ENCODE assay signal across 11 cellular contexts in the genomic region with DNA sequence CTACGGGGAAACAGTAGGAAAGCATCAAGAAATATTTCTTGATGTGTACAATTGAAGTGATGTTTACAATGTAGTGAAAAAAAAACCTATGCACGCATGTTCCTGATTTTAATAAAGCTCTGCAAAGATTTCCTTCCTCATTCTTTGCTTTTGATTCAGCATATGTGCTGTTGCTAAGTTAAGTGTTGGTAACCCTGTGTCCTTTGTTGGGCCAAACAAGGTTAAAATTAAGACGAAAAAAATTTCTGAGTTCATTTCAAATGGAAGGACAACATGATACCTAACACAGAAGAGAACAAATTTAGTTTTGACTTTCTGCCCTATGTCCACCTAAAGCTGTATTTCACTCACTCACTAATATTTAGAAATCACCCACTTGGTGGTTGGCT.
DNase-seq lines count a peak whose midpoint lies in the region; ATAC-seq and TF ChIP-seq lines count a peak whose summit lies in the region.
"Had no signal": no experiment of that assay in that cellular context is flagged by ENCODE, and none has a peak within 500 bp of the region (broad histone marks: within the 10 kb centered on the region; RNA-seq: fewer than 3 reads in every experiment).

No MANE protein-coding gene starts in this region.

- intact Hi-C loops in lower lobe of right lung (cut with DNase I) (no loop called here), vagina (cut with DNase I) (no loop called here)

- H3K9me3 Mint-ChIP-seq in stimulated activated naive CD8-positive, alpha-beta T cell treated with anti-CD3 and anti-CD28 coated beads, Interleukin-15, Interleukin-2, amounts not matched to agents 100 ng/mL and 50 ng/mL, for 24 hours: no peaks in the 10 kb centered on the region
- no peaks in the 10 kb centered on the region for H3K9me3 Mint-ChIP-seq in activated naive CD4-positive, alpha-beta T cell treated with anti-CD3 and anti-CD28 coated beads, Interleukin-2, amount 50 U/mL, for 72 hours

- H3K27ac ChIP-seq in lower lobe of right lung: peak overlapping the region; percentile 87
- peak overlapping the region; percentile 84 for H3K27ac ChIP-seq in vagina
- H3K27ac ChIP-seq: PC-9 had no signal

- H3K36me3 Mint-ChIP-seq in stimulated activated naive CD8-positive, alpha-beta T cell treated with anti-CD3 and anti-CD28 coated beads, Interleukin-15, Interleukin-2, amounts not matched to agents 100 ng/mL and 50 ng/mL, for 24 hours (ENCODE audit: low read depth): peaks cover 63% of the 10 kb centered on the region
- peaks cover 20 to 46% of the 10 kb centered on the region in 2 donors for H3K36me3 Mint-ChIP-seq in activated naive CD4-positive, alpha-beta T cell treated with anti-CD3 and anti-CD28 coated beads, Interleukin-2, amount 50 U/mL, for 72 hours

- ATAC-seq in stimulated activated naive CD8-positive, alpha-beta T cell treated with anti-CD3 and anti-CD28 coated beads, Interleukin-15, Interleukin-2, amounts not matched to agents 100 U/mL and 50 U/mL, for 24 hours: no peak
- peak in 1 of 2 donors; percentile 5 for ATAC-seq in activated naive CD4-positive, alpha-beta T cell treated with anti-CD3 and anti-CD28 coated beads, Interleukin-2, amount 50 U/mL, for 72 hours
- ATAC-seq in lower lobe of right lung (peak; percentile 45 to 57), GM18517 (IDR thresholded peaks at IDR 0.05; ENCODE audit: unreplicated experiment) (no peak), GM21737 (IDR thresholded peaks at IDR 0.05; ENCODE audit: unreplicated experiment) (no peak)

- no peak for DNase-seq in stimulated activated naive CD8-positive, alpha-beta T cell treated with anti-CD3 and anti-CD28 coated beads, Interleukin-15, Interleukin-2, amounts not matched to agents 100 U/mL and 50 U/mL, for 24 hours
- DNase-seq in activated naive CD4-positive, alpha-beta T cell treated with anti-CD3 and anti-CD28 coated beads, Interleukin-2, amount 50 U/mL, for 72 hours (ENCODE audit: low spot score in 2 of 2): no peak
- no peak for DNase-seq in lower lobe of right lung
- DNase-seq in vagina (ENCODE audit: extremely low spot score in 2 of 2): no peak
- DNase-seq in NCI-H2081 (lab: John Stamatoyannopoulos, UW): no peak
- DNase-seq: COR-L47, PC-9 had no signal

- H3K4me3 ChIP-seq in lower lobe of right lung (peak overlapping the region; percentile 34), vagina (peak overlapping the region; percentile 21 to 27)
- H3K4me3 ChIP-seq: PC-9 had no signal

- H3K27me3 ChIP-seq in lower lobe of right lung (ENCODE audit: low read depth) (no peaks in the 10 kb centered on the region), vagina (no peaks in the 10 kb centered on the region)

- no peaks in the 10 kb centered on the region for H3K27me3 Mint-ChIP-seq in stimulated activated naive CD8-positive, alpha-beta T cell treated with anti-CD3 and anti-CD28 coated beads, Interleukin-15, Interleukin-2, amounts not matched to agents 100 ng/mL and 50 ng/mL, for 24 hours

- no peak for TF ChIP-seq CTCF in lower lobe of right lung (IDR thresholded peaks at IDR 0.05)
- no peak for TF ChIP-seq CTCF in vagina (IDR thresholded peaks at IDR 0.05)

- H3K4me1 ChIP-seq in lower lobe of right lung (peaks cover 70% of the 10 kb centered on the region), vagina (peaks cover 54% of the 10 kb centered on the region)

- no peak for TF ChIP-seq POLR2A in vagina (IDR thresholded peaks at IDR 0.05)

- H3K4me3 Mint-ChIP-seq in stimulated activated naive CD8-positive, alpha-beta T cell treated with anti-CD3 and anti-CD28 coated beads, Interleukin-15, Interleukin-2, amounts not matched to agents 100 ng/mL and 50 ng/mL, for 24 hours: peak overlapping the region; percentile 83
- H3K4me3 Mint-ChIP-seq: neural crest cell had no signal

- peaks cover 96% of the 10 kb centered on the region for H3K4me1 Mint-ChIP-seq in stimulated activated naive CD8-positive, alpha-beta T cell treated with anti-CD3 and anti-CD28 coated beads, Interleukin-15, Interleukin-2, amounts not matched to agents 100 ng/mL and 50 ng/mL, for 24 hours (ENCODE audit: low read depth)
- H3K4me1 Mint-ChIP-seq: neural crest cell had no signal

- H3K36me3 ChIP-seq in lower lobe of right lung: peaks cover 4% of the 10 kb centered on the region
- peaks cover 0 to 5% of the 10 kb centered on the region in 2 donors for H3K36me3 ChIP-seq in vagina

- no peaks in the 10 kb centered on the region for H3K9me3 ChIP-seq in lower lobe of right lung
- no peaks in the 10 kb centered on the region for H3K9me3 ChIP-seq in vagina

- peak overlapping the region; percentile 100 for H3K27ac Mint-ChIP-seq in stimulated activated naive CD8-positive, alpha-beta T cell treated with anti-CD3 and anti-CD28 coated beads, Interleukin-15, Interleukin-2, amounts not matched to agents 100 ng/mL and 50 ng/mL, for 24 hours
- H3K27ac Mint-ChIP-seq in activated naive CD4-positive, alpha-beta T cell treated with anti-CD3 and anti-CD28 coated beads, Interleukin-2, amount 50 U/mL, for 72 hours: peak overlapping the region; percentile 97 to 98

Comparison
In these comparisons a context has a peak if more than half of its experiments do, and no peak if none do; other contexts are left out.
1. ATAC-seq: peak in lower lobe of right lung (2 of 2); none in stimulated activated naive CD8-positive, alpha-beta T cell treated with anti-CD3 and anti-CD28 coated beads, Interleukin-15, Interleukin-2, amounts not matched to agents 100 U/mL and 50 U/mL, for 24 hours (single experiment), GM18517 (single experiment) and GM21737 (single experiment).